ENCODE assay signal across 8 cellular contexts in genomic region chr3:133896002-133896761, GRCh38. TPM values are rescaled to one million over a fixed set of nuclear protein-coding genes. Genes with fewer than 3 reads are reported as not detected.
DNase-seq lines count a peak whose midpoint lies in the region; ATAC-seq, FAIRE-seq and TF ChIP-seq lines count a peak whose summit lies in the region.

No MANE protein-coding gene starts in this region.

- no peak for TF ChIP-seq EP300 in K562 (IDR thresholded peaks at IDR 0.05; ENCODE audit: low read length)

- ATAC-seq in K562 (peak; percentile 3; the same call in 1 of the 3 replicates), HG03039 (IDR thresholded peaks at IDR 0.05; ENCODE audit: unreplicated experiment) (no peak), HG03135 (IDR thresholded peaks at IDR 0.05; ENCODE audit: unreplicated experiment) (no peak)

- no peak overlapping the region for H3K27ac ChIP-seq in A673 (ENCODE audit: low read depth, low read length, poor library complexity, severe bottlenecking)
- H3K27ac ChIP-seq in K562 (ENCODE audit: extremely low read depth, low read depth, low read length): 0 out of 3 replicates have a peak overlapping the region, but pooled peaks have one; percentile 44
- H3K27ac ChIP-seq in layer of hippocampus (ENCODE audit: low read depth, low read length): peak overlapping the region; percentile 74
- peak overlapping the region; percentile 64 for H3K27ac ChIP-seq in substantia nigra (ENCODE audit: low read depth, low read length, poor library complexity, severe bottlenecking)

- H3K9ac ChIP-seq in K562 (ENCODE audit: insufficient read depth in 1 of 2, low read depth in 2 of 2, low read length in 2 of 2): peak overlapping the region; percentile 57 to 88; a peak in 3 of 4 replicates

- no peak for TF ChIP-seq POLR2A in K562 (conservative IDR thresholded peaks at IDR 0.05)

- FAIRE-seq in K562 (lab: Jason Lieb, UNC): no peak

- no TSS peak for BruUV-seq in A673 (replicated peaks; lab: Mats Ljungman, UMichigan)
- no TSS peak for BruUV-seq in K562 (replicated peaks; lab: Mats Ljungman, UMichigan)

- intact Hi-C loops in A673 (cut with micrococcal nuclease; ENCODE audit: unreplicated experiment): no loop called here
- intact Hi-C loops in K562 (cut with micrococcal nuclease): no loop called here

- peak overlapping the region; percentile 77 for H3K4me2 ChIP-seq in K562 (ENCODE audit: insufficient read depth, low read length)

- WGBS in K562 (ENCODE audit: insufficient coverage, low coverage, missing lambda C conversion rate): 75% methylated on average over 8 of the region's 37 CpGs

- H3K4me3 ChIP-seq in A673 (ENCODE audit: low read depth, low read length, poor library complexity, severe bottlenecking) (peak overlapping the region; percentile 59), HFF-Myc (replicated peaks; ENCODE audit: low read depth, low read length) (peak overlapping the region; percentile 48), K562 (peak overlapping the region; percentile 51)

- in situ Hi-C loops in K562 (cut with MboI): no loop called here

- TF ChIP-seq CTCF in A673 (conservative IDR thresholded peaks at IDR 0.05; ENCODE audit: low read depth, low read length): no peak
- TF ChIP-seq CTCF in HFF-Myc (IDR thresholded peaks at IDR 0.05; ENCODE audit: low read depth, low read length, missing control alignments): no peak
- TF ChIP-seq CTCF in K562 (IDR thresholded peaks at IDR 0.05 in 2 of 3, conservative IDR thresholded peaks at IDR 0.05 in 1 of 3; ENCODE audit: insufficient read depth in 2 of 3, low read depth in 1 of 3, low read length in 3 of 3): no peak

- DNase-seq in A673 (ENCODE audit: low spot score) (no peak), HFF-Myc (ENCODE audit: extremely low read depth, low read depth) (no peak), K562 (ENCODE audit: extremely low read depth in 1 of 4, low spot score in 3 of 4) (peak in 1 of 4 experiments; percentile 28), substantia nigra (lab: John Stamatoyannopoulos, UW) (peak in 4 of 49 donors; percentile 31 to 51 (median 41)), HCEC 1CT (no peak)

- peaks cover 5% of the 10 kb centered on the region for H3K4me1 ChIP-seq in A673 (ENCODE audit: insufficient read depth, low read length, poor library complexity, severe bottlenecking)
- peaks cover 28 to 41% of the 10 kb centered on the region in 2 experiments; a peak in 4 of 5 replicates for H3K4me1 ChIP-seq in K562 (replicated peaks in 1 of 2; ENCODE audit: control insufficient read depth in 2 of 2, insufficient read depth in 2 of 2, low read length in 2 of 2)

- H3K9me1 ChIP-seq in K562 (ENCODE audit: control insufficient read depth, insufficient read depth, low read length): no peaks in the 10 kb centered on the region

- peak overlapping the region; percentile 86 for H2AFZ ChIP-seq in K562 (ENCODE audit: low read depth, low read length)

- CTCF ChIA-PET in A673 (lab: Charles Lee) (no interaction called here), K562 (lab: Yijun Ruan, JAX; ENCODE audit: low intra/inter-chr PET ratio) (interaction anchor here (0.5 kb wide), 1 partner anchor 14 kb away, joined by 3 read pairs; no protein-coding TSS in a partner anchor)

- H3K9me3 ChIP-seq in A673 (ENCODE audit: low read depth, low read length, poor library complexity, severe bottlenecking): no peaks in the 10 kb centered on the region
- H3K9me3 ChIP-seq in K562 (replicated peaks; ENCODE audit: control insufficient read depth, insufficient read depth, low read depth, low read length): no peaks in the 10 kb centered on the region

- TF ChIP-seq RAD21 in K562 (CRISPR knock-in tag; conservative IDR thresholded peaks at IDR 0.05 in 1 of 2, IDR thresholded peaks at IDR 0.05 in 1 of 2): no peak

- no peaks in the 10 kb centered on the region for H3K36me3 ChIP-seq in A673 (ENCODE audit: insufficient read depth, low read length, poor library complexity, severe bottlenecking)
- H3K36me3 ChIP-seq in K562 (ENCODE audit: control insufficient read depth, insufficient read depth, low read length): no peaks in the 10 kb centered on the region

- peaks cover 34% of the 10 kb centered on the region for H3K27me3 ChIP-seq in A673 (replicated peaks; ENCODE audit: insufficient read depth, low read depth, low read length, poor library complexity)
- 0 out of 5 replicates have a peak, but pooled peaks cover 0 to 6% of the 10 kb centered on the region in 2 experiments for H3K27me3 ChIP-seq in K562 (ENCODE audit: control insufficient read depth in 2 of 2, insufficient read depth in 2 of 2, low read length in 2 of 2)
- peaks cover 2% of the 10 kb centered on the region for H3K27me3 ChIP-seq in layer of hippocampus (ENCODE audit: control insufficient read depth, insufficient read depth, low read length)

- peaks cover 18% of the 10 kb centered on the region for H3K79me2 ChIP-seq in K562 (ENCODE audit: control insufficient read depth, insufficient read depth, low read length)

- POLR2A ChIA-PET in A673 (lab: Charles Lee; ENCODE audit: low non-redundant PET) (no interaction called here), K562 (lab: Yijun Ruan, JAX) (interaction anchor here (0.6 to 0.7 kb wide), 2 partner anchors 14 to 156 kb away, joined by 3 read pairs; no protein-coding TSS in a partner anchor)

- H4K20me1 ChIP-seq in K562 (replicated peaks; ENCODE audit: control insufficient read depth, insufficient read depth, low read length): no peaks in the 10 kb centered on the region

TF ChIP-seq in K562, 482 proteins besides CTCF, POLR2A, EP300 and RAD21:
- TF ChIP-seq CAMTA2 (CRISPR knock-in tag; conservative IDR thresholded peaks at IDR 0.05) (no peak), ARNT (IDR thresholded peaks at IDR 0.05) (no peak), ZNF408 (CRISPR knock-in tag; IDR thresholded peaks at IDR 0.05; ENCODE audit: low read depth) (no peak), FOXJ2 (tag; IDR thresholded peaks at IDR 0.05) (no peak), ARID1B (IDR thresholded peaks at IDR 0.05) (no peak), RBFOX2 (IDR thresholded peaks at IDR 0.05; ENCODE audit: low read depth, low read length) (peak; percentile 1; the same call in 1 of the 2 replicates), SMAD3 (CRISPR knock-in tag; conservative IDR thresholded peaks at IDR 0.05) (no peak), MYC (IDR thresholded peaks at IDR 0.05; ENCODE audit: low read depth, low read length) (no peak), MYC (CRISPR knock-in tag; IDR thresholded peaks at IDR 0.05; ENCODE audit: borderline replicate concordance, low read depth) (no peak), ZNF584 (CRISPR knock-in tag; IDR thresholded peaks at IDR 0.05; ENCODE audit: low read depth) (no peak), FOXO4 (CRISPR knock-in tag; IDR thresholded peaks at IDR 0.05) (no peak), ZNF197 (CRISPR knock-in tag; IDR thresholded peaks at IDR 0.05; ENCODE audit: low read depth) (no peak), SRSF3 (IDR thresholded peaks at IDR 0.05; ENCODE audit: insufficient read depth, low read length) (no peak), ZNF280A (IDR thresholded peaks at IDR 0.05; ENCODE audit: low read depth, partially characterized antibody) (no peak), CHD2 (IDR thresholded peaks at IDR 0.05; ENCODE audit: low read depth, low read length) (peak; percentile 42; the same call in 1 of the 2 replicates)

RNA-seq across cellular contexts. Expression of gene RAB6B, which starts 0.5 kb away (rescaled TPM):
- total RNA-seq in A673 (2021) (0.86 and 0.87 TPM in 2 replicates), K562 (2014; rRNA removed) (0.82 and 0.98 TPM in 2 replicates), K562 (2014; rRNA removed; fragmentation: Illumina TruSeq; extraction: Trizol) (1.5 and 1.7 TPM in 2 replicates), K562 (2015; rRNA removed; fragmentation: Illumina TruSeq; extraction: Trizol) (0.69 and 1.4 TPM in 2 replicates), K562 (2021) (9.8 and 11.4 TPM in 2 replicates)
- total RNA-seq in K562 (2011; cell fraction: chromatin; rRNA removed; ENCODE audit: low replicate concordance): 4.9 and 6.7 TPM in 2 replicates
- total RNA-seq in K562 (2011; cell fraction: nucleolus; rRNA removed): 3.8 and 5.0 TPM in 2 replicates
- total RNA-seq in K562 (2011; cell fraction: nucleoplasm; rRNA removed): 5.4 and 9.9 TPM in 2 replicates
- polyA plus RNA-seq in K562 (2011; rRNA removed) (11.3 and 18.1 TPM in 2 replicates), K562 (2014; fragmentation: Illumina TruSeq; extraction: Trizol) (5.2 and 6.3 TPM in 2 replicates), K562 (2014; fragmentation: Nextera tagmentation; extraction: Ambion mirVana) (under 1 TPM; 0.60 to 0.97 TPM), K562 (2014; rRNA removed) (3.0 and 6.7 TPM in 2 replicates)
- polyA plus RNA-seq in K562 (2011; cell fraction: cytosol; rRNA removed): 11.5 and 18.2 TPM in 2 replicates
- polyA plus RNA-seq in K562 (2011; cell fraction: nucleus; rRNA removed): 12.1 and 16.6 TPM in 2 replicates
- polyA plus RNA-seq in K562 (2012): 6.3 and 12.8 TPM in 2 replicates
- 12.7 and 20.1 TPM in 2 replicates for polyA minus RNA-seq in K562 (2011; rRNA and poly(A)+ RNA removed)
- 6.1 and 8.3 TPM in 2 replicates for polyA minus RNA-seq in K562 (2011; cell fraction: cytosol; rRNA and poly(A)+ RNA removed)
- polyA minus RNA-seq in K562 (2011; cell fraction: nucleus; rRNA and poly(A)+ RNA removed): 4.3 and 4.7 TPM in 2 replicates
